ENCODE assay signal across 1 cellular context in genomic region chr6:34057191-34057590, GRCh38.
TF ChIP-seq lines count a peak whose summit lies in the region.

No MANE protein-coding gene starts in this region.

TF ChIP-seq in IMR-90, 13 proteins besides CTCF, POLR2A, EP300 and RAD21 (continued from another document):
- TF ChIP-seq MXI1 (IDR thresholded peaks at IDR 0.05; ENCODE audit: borderline replicate concordance, low read depth, low read length) (no peak), BHLHE40 (IDR thresholded peaks at IDR 0.05; ENCODE audit: low read depth, low read length) (no peak), ELK1 (IDR thresholded peaks at IDR 0.05; ENCODE audit: borderline replicate concordance, low read depth, low read length) (no peak), USF2 (IDR thresholded peaks at IDR 0.05; ENCODE audit: low read depth, low read length) (no peak), CEBPB (IDR thresholded peaks at IDR 0.05; ENCODE audit: low read depth, low read length) (no peak), RCOR1 (IDR thresholded peaks at IDR 0.05; ENCODE audit: insufficient replicate concordance, low read length) (no peak), RFX5 (IDR thresholded peaks at IDR 0.05; ENCODE audit: low read depth, low read length) (no peak), SMC3 (IDR thresholded peaks at IDR 0.05; ENCODE audit: low read depth, low read length) (no peak), NFE2L2 (IDR thresholded peaks at IDR 0.05; ENCODE audit: low read depth, low read length) (no peak), MAZ (IDR thresholded peaks at IDR 0.05; ENCODE audit: borderline replicate concordance, low read depth, low read length) (no peak), FOS (IDR thresholded peaks at IDR 0.05; ENCODE audit: low read depth, low read length) (no peak), MAFK (IDR thresholded peaks at IDR 0.05; ENCODE audit: low read depth, low read length) (no peak)
